In the genomic region with DNA sequence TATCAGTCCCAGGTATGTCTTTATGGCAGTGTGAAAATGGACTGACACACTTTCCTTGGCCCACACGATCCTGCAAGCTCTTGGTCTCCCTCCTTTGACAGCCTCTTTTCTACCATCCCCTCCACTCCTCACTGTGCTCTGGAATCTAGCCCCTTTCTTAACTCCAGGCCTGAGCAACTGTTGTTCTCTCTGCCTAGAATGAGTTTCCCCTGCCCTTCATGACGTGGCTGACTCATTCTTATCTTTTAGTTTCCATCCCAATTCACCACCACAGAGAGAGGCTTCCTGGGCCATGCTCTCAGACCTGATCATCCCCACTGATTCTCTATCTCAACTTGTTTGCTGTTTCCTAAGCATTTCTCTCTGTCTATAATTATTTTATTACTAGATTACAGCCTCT, we compare ENCODE assay signal across 18 cellular contexts.
DNase-seq lines count a peak whose midpoint lies in the region; ATAC-seq, FAIRE-seq and TF ChIP-seq lines count a peak whose summit lies in the region.
"Had no signal": no experiment of that assay in that cellular context is flagged by ENCODE, and none has a peak within 500 bp of the region (broad histone marks: within the 10 kb centered on the region; RNA-seq: fewer than 3 reads in every experiment).

No MANE protein-coding gene starts in this region.

- 0 out of 2 replicates have a peak overlapping the region, but pooled peaks have one; percentile 4 for H2AFZ ChIP-seq in GM23248
- no peak overlapping the region for H2AFZ ChIP-seq in mesenchymal stem cell (ENCODE audit: low read depth, low read length)

- peaks cover 30% of the 10 kb centered on the region for H3K4me1 ChIP-seq in GM23248 (ENCODE audit: insufficient read depth)
- H3K4me1 ChIP-seq in mesenchymal stem cell (ENCODE audit: control insufficient read depth, insufficient read depth, low read depth, low read length): peaks cover 2% of the 10 kb centered on the region
- H3K4me1 ChIP-seq: tibial artery had no signal

- DNase-seq in EL: peak; percentile 47
- peak; percentile 50 for DNase-seq in GM23248
- no peak for DNase-seq in activated T-helper 2 cell treated with anti-CD3 and anti-CD28 coated beads, Interferon-gamma antibody, Interleukin-2, Interleukin-4, amounts not matched to agents 10 μg/mL and 5 μg/mL and 100 μg/mL, durations not matched to agents 14 hours and 24 hours and 36 hours (ENCODE audit: low spot score)
- DNase-seq in mesenchymal stem cell: peak; percentile 44
- no peak for DNase-seq in D721Med (ENCODE audit: insufficient read length, low spot score)
- no peak for DNase-seq in iPS-NIHi11 (ENCODE audit: low spot score)
- DNase-seq: activated CD8-positive, alpha-beta memory T cell treated with anti-CD3 and anti-CD28 coated beads, Interleukin-2, amount 10 ng/mL, durations not matched to agents 7 days and 5 days; CD8-positive, alpha-beta T cell; effector memory CD8-positive, alpha-beta T cell; head of caudate nucleus; NCI-H1092 treated with DMSO at 0.1 percent for 48 hours; NCI-H446; PC-3; tibial artery had no signal

- H3K14ac ChIP-seq in mesenchymal stem cell (ENCODE audit: low read length in 2 of 2): no peak overlapping the region

- H3K18ac ChIP-seq in mesenchymal stem cell (ENCODE audit: low read depth in 1 of 2, low read length in 2 of 2): peak overlapping the region in 1 of 2 experiments; percentile 66

- H2BK12ac ChIP-seq in mesenchymal stem cell (ENCODE audit: low read length in 2 of 2): peak overlapping the region in 1 of 2 experiments; percentile 21

- intact Hi-C loops in activated T-helper 2 cell treated with anti-CD3 and anti-CD28 coated beads, Interferon-gamma antibody, Interleukin-2, Interleukin-4, amounts not matched to agents 10 μg/mL and 5 μg/mL and 100 μg/mL, durations not matched to agents 14 hours and 24 hours and 36 hours (cut with micrococcal nuclease): loop anchor here (1.0 to 2.0 kb wide), 2 partner anchors 10 to 62 kb away; no protein-coding TSS in a partner anchor

- H3F3A ChIP-seq in GM23248 (ENCODE audit: insufficient read depth): peaks cover 12% of the 10 kb centered on the region

- no peaks in the 10 kb centered on the region for H3K36me3 ChIP-seq in GM23248 (ENCODE audit: low read depth)
- H3K36me3 ChIP-seq in mesenchymal stem cell (ENCODE audit: control insufficient read depth in 1 of 2, insufficient read depth in 2 of 2, low read depth in 1 of 2, low read length in 2 of 2): no peaks in the 10 kb centered on the region
- H3K36me3 ChIP-seq: neutrophil, tibial artery had no signal

- H2BK5ac ChIP-seq in mesenchymal stem cell (ENCODE audit: low read depth, low read length, poor library complexity, severe bottlenecking): no peak overlapping the region

- H3K23ac ChIP-seq in mesenchymal stem cell (ENCODE audit: low read length in 2 of 2): no peak overlapping the region

- H4K8ac ChIP-seq in mesenchymal stem cell (ENCODE audit: low read length): peak overlapping the region; percentile 42

- H3K9me3 Mint-ChIP-seq in activated T-helper 2 cell treated with anti-CD3 and anti-CD28 coated beads, Interferon-gamma antibody, Interleukin-2, Interleukin-4, amounts not matched to agents 10 μg/mL and 5 μg/mL and 100 μg/mL, durations not matched to agents 14 hours and 24 hours and 36 hours: peaks cover 16% of the 10 kb centered on the region
- H3K9me3 Mint-ChIP-seq: CD8-positive, alpha-beta T cell had no signal

- ATAC-seq in HG03378 (IDR thresholded peaks at IDR 0.05; ENCODE audit: unreplicated experiment): no peak
- ATAC-seq: activated CD8-positive, alpha-beta memory T cell treated with anti-CD3 and anti-CD28 coated beads, Interleukin-2, amount 10 ng/mL, durations not matched to agents 7 days and 5 days; CD8-positive, alpha-beta T cell; effector memory CD8-positive, alpha-beta T cell; PC-3 had no signal

- no peaks in the 10 kb centered on the region for H3K79me2 ChIP-seq in GM23248 (ENCODE audit: insufficient read depth)

- peaks cover 12% of the 10 kb centered on the region for H3K27me3 Mint-ChIP-seq in activated T-helper 2 cell treated with anti-CD3 and anti-CD28 coated beads, Interferon-gamma antibody, Interleukin-2, Interleukin-4, amounts not matched to agents 10 μg/mL and 5 μg/mL and 100 μg/mL, durations not matched to agents 14 hours and 24 hours and 36 hours (ENCODE audit: low read depth)
- H3K27me3 Mint-ChIP-seq: activated CD8-positive, alpha-beta memory T cell treated with anti-CD3 and anti-CD28 coated beads, Interleukin-2, amount 10 ng/mL, durations not matched to agents 7 days and 5 days had no signal

- FAIRE-seq in D721Med (lab: Jason Lieb, UNC): no peak
- FAIRE-seq: HTR-8/SVneo had no signal

- no peaks in the 10 kb centered on the region for H3K9me3 ChIP-seq in GM23248 (ENCODE audit: low read depth)
- peaks cover 4% of the 10 kb centered on the region for H3K9me3 ChIP-seq in mesenchymal stem cell (ENCODE audit: control insufficient read depth, low read length)
- H3K9me3 ChIP-seq: neutrophil, tibial artery had no signal

- no peak overlapping the region for H3K9ac ChIP-seq in GM23248
- H3K9ac ChIP-seq in mesenchymal stem cell (ENCODE audit: low read length): no peak overlapping the region

- WGBS in GM23248 (ENCODE audit: low coverage in 1 of 2, low lambda C conversion rate in 2 of 2, missing lambda C conversion rate in 2 of 2), 2 experiments: 31 to 38% methylated on average over 2 of the region's 2 CpGs
- WGBS in mesenchymal stem cell: 46% methylated on average over 2 of the region's 2 CpGs

- H3K27me3 ChIP-seq in GM23248 (replicated peaks; ENCODE audit: insufficient read depth) (no peaks in the 10 kb centered on the region), mesenchymal stem cell (ENCODE audit: control insufficient read depth in 1 of 2, insufficient read depth in 1 of 2, low read length in 2 of 2) (no peaks in the 10 kb centered on the region)
- H3K27me3 ChIP-seq: neutrophil, tibial artery had no signal

- peak overlapping the region; percentile 7 for H2AK5ac ChIP-seq in mesenchymal stem cell (ENCODE audit: low read length, severe bottlenecking)

- H3K27ac Mint-ChIP-seq in activated T-helper 2 cell treated with anti-CD3 and anti-CD28 coated beads, Interferon-gamma antibody, Interleukin-2, Interleukin-4, amounts not matched to agents 10 μg/mL and 5 μg/mL and 100 μg/mL, durations not matched to agents 14 hours and 24 hours and 36 hours: peak overlapping the region; percentile 80
- H3K27ac Mint-ChIP-seq: activated CD8-positive, alpha-beta memory T cell treated with anti-CD3 and anti-CD28 coated beads, Interleukin-2, amount 10 ng/mL, durations not matched to agents 7 days and 5 days; CD8-positive, alpha-beta T cell; effector memory CD8-positive, alpha-beta T cell had no signal

- peaks cover 21% of the 10 kb centered on the region for H3K4me1 Mint-ChIP-seq in activated T-helper 2 cell treated with anti-CD3 and anti-CD28 coated beads, Interferon-gamma antibody, Interleukin-2, Interleukin-4, amounts not matched to agents 10 μg/mL and 5 μg/mL and 100 μg/mL, durations not matched to agents 14 hours and 24 hours and 36 hours (ENCODE audit: low read depth)

- no peaks in the 10 kb centered on the region for H4K20me1 ChIP-seq in GM23248 (ENCODE audit: insufficient read depth)

- H4K91ac ChIP-seq in mesenchymal stem cell (ENCODE audit: low read length): peak overlapping the region; percentile 14

- TF ChIP-seq CTCF in D721Med (IDR thresholded peaks at IDR 0.05; ENCODE audit: insufficient read depth, missing control alignments): no peak

- no peaks in the 10 kb centered on the region for H3K9me2 ChIP-seq in GM23248 (ENCODE audit: insufficient read depth)

- no peak overlapping the region for H3K4me3 ChIP-seq in GM23248
- no peak overlapping the region for H3K4me3 ChIP-seq in mesenchymal stem cell (ENCODE audit: insufficient read depth in 1 of 2, low read depth in 1 of 2, low read length in 2 of 2)
- H3K4me3 ChIP-seq: skin epidermis, tibial artery had no signal

- no peak overlapping the region for H3K4me3 Mint-ChIP-seq in activated T-helper 2 cell treated with anti-CD3 and anti-CD28 coated beads, Interferon-gamma antibody, Interleukin-2, Interleukin-4, amounts not matched to agents 10 μg/mL and 5 μg/mL and 100 μg/mL, durations not matched to agents 14 hours and 24 hours and 36 hours (ENCODE audit: low read depth)
- H3K4me3 Mint-ChIP-seq: activated CD8-positive, alpha-beta memory T cell treated with anti-CD3 and anti-CD28 coated beads, Interleukin-2, amount 10 ng/mL, durations not matched to agents 7 days and 5 days; CD8-positive, alpha-beta T cell; effector memory CD8-positive, alpha-beta T cell had no signal

- in situ Hi-C loops in GM23248 (cut with MboI): no loop called here

- no peak overlapping the region for H2BK120ac ChIP-seq in mesenchymal stem cell (ENCODE audit: low read depth, low read length)

- H3K79me1 ChIP-seq in mesenchymal stem cell (replicated peaks; ENCODE audit: low read length, poor library complexity, severe bottlenecking): no peaks in the 10 kb centered on the region

- H3K4me2 ChIP-seq in GM23248 (ENCODE audit: unreplicated experiment): no peak overlapping the region
- no peak overlapping the region for H3K4me2 ChIP-seq in mesenchymal stem cell (ENCODE audit: low read length, poor library complexity, severe bottlenecking)

- H2BK15ac ChIP-seq in mesenchymal stem cell (ENCODE audit: low read depth, poor library complexity, severe bottlenecking): no peak overlapping the region

- H3K27ac ChIP-seq in GM23248: no peak overlapping the region
- no peak overlapping the region for H3K27ac ChIP-seq in mesenchymal stem cell (ENCODE audit: low read length, poor library complexity, severe bottlenecking)
- H3K27ac ChIP-seq: neutrophil, skin epidermis, tibial artery had no signal

- peak overlapping the region in 1 of 2 experiments; percentile 86 for H3K4ac ChIP-seq in mesenchymal stem cell (ENCODE audit: low read depth in 1 of 2, low read length in 2 of 2)

- no peaks in the 10 kb centered on the region for H3K36me3 Mint-ChIP-seq in activated T-helper 2 cell treated with anti-CD3 and anti-CD28 coated beads, Interferon-gamma antibody, Interleukin-2, Interleukin-4, amounts not matched to agents 10 μg/mL and 5 μg/mL and 100 μg/mL, durations not matched to agents 14 hours and 24 hours and 36 hours (ENCODE audit: low read depth)
- H3K36me3 Mint-ChIP-seq: activated CD8-positive, alpha-beta memory T cell treated with anti-CD3 and anti-CD28 coated beads, Interleukin-2, amount 10 ng/mL, durations not matched to agents 7 days and 5 days; CD8-positive, alpha-beta T cell had no signal

Comparison
In these comparisons a context has a peak if more than half of its experiments do, and no peak if none do; other contexts are left out.
1. DNase-seq: peak in EL (single experiment), GM23248 (single experiment) and mesenchymal stem cell (single experiment); none in activated T-helper 2 cell treated with anti-CD3 and anti-CD28 coated beads, Interferon-gamma antibody, Interleukin-2, Interleukin-4, amounts not matched to agents 10 μg/mL and 5 μg/mL and 100 μg/mL, durations not matched to agents 14 hours and 24 hours and 36 hours (single experiment), D721Med (single experiment) and iPS-NIHi11 (single experiment).